8 cellular contexts compared by ENCODE assay signal in genomic region chr1:93850687-93851326, GRCh38. TPM values are rescaled to one million over a fixed set of nuclear protein-coding genes. Genes with fewer than 3 reads are reported as not detected.
DNase-seq lines count a peak whose midpoint lies in the region; ATAC-seq and TF ChIP-seq lines count a peak whose summit lies in the region.
"Not testable (repeated sequence)": the region's sequence is repeated elsewhere in the genome, so short reads cannot be mapped to it uniquely, and the experiment has no call there.

No MANE protein-coding gene starts in this region.

- H3K9me3 Mint-ChIP-seq in GM23338 (peaks cover 35% of the 10 kb centered on the region), WTC11 (peaks cover 30% of the 10 kb centered on the region)

- H3K27ac ChIP-seq in AG04450 (ENCODE audit: low read depth, low read length); GM23338 (ENCODE audit: low read depth): not testable (repeated sequence)

- CTCF ChIA-PET in AG04450 (lab: Charles Lee) (interaction anchor here (1.0 to 2.9 kb wide), 6 partner anchors 217 to 547 kb away, joined by 3 to 11 read pairs (median 9); no protein-coding TSS in a partner anchor), WTC11 (lab: Charles Lee) (interaction anchor here (0.8 to 1.9 kb wide), 5 partner anchors 30 to 546 kb away, joined by 3 to 17 read pairs (median 4); no protein-coding TSS in a partner anchor)

- H3K4me3 ChIP-seq in AG04450 (ENCODE audit: low read depth, low read length); GM23338; fibroblast of the aortic adventitia (ENCODE audit: low read depth, low read length): not testable (repeated sequence)

- H3K79me2 ChIP-seq in GM23338 (replicated peaks; ENCODE audit: insufficient read depth): not testable (repeated sequence)

- H3F3A ChIP-seq in GM23338 (replicated peaks; ENCODE audit: low read depth): not testable (repeated sequence)

- H3K27me3 ChIP-seq in AG04450 (ENCODE audit: control insufficient read depth, insufficient read depth, low read length); GM23338 (ENCODE audit: insufficient read depth): not testable (repeated sequence)

- H3K27me3 Mint-ChIP-seq in GM23338 (ENCODE audit: insufficient read depth, low read depth, poor library complexity): peaks cover 17% of the 10 kb centered on the region
- H3K27me3 Mint-ChIP-seq in WTC11 (ENCODE audit: low read depth): not testable (repeated sequence)

- H2AFZ ChIP-seq in GM23338: not testable (repeated sequence)

- H3K4me1 ChIP-seq in GM23338 (ENCODE audit: insufficient read depth): not testable (repeated sequence)

- not testable (repeated sequence) for H3K9me3 ChIP-seq in AG04450 (ENCODE audit: control insufficient read depth, insufficient read depth, low read length)

- POLR2A ChIA-PET in AG04450 (lab: Yijun Ruan, JAX): interaction anchor here (0.6 kb wide), 1 partner anchor 214 kb away, joined by 3 read pairs; no protein-coding TSS in a partner anchor
- POLR2A ChIA-PET in WTC11 (lab: Charles Lee): not testable (repeated sequence)

- not testable (repeated sequence) for H3K9me2 ChIP-seq in GM23338 (ENCODE audit: insufficient read depth)

- peaks cover 22% of the 10 kb centered on the region for H3K36me3 Mint-ChIP-seq in GM23338 (ENCODE audit: low read depth)
- H3K36me3 Mint-ChIP-seq in WTC11: peaks cover 23% of the 10 kb centered on the region

- not testable (repeated sequence) for DNase-seq in AG04450 (ENCODE audit: low read depth, low spot score)
- DNase-seq in GM23338 (ENCODE audit: low spot score): peak; percentile 80
- peak; percentile 74 to 75 for DNase-seq in NCI-H526 (lab: John Stamatoyannopoulos, UW)
- peak; percentile 84 for DNase-seq in WTC11 (ENCODE audit: low spot score)
- peak; percentile 17 for DNase-seq in activated naive CD8-positive, alpha-beta T cell treated with anti-CD3 and anti-CD28 coated beads, Interleukin-2, amount 50 U/mL, for 16 hours (ENCODE audit: low read depth, low spot score)
- DNase-seq in fibroblast of the aortic adventitia (ENCODE audit: low read depth): peak; percentile 65
- DNase-seq in mucosa of gallbladder (ENCODE audit: low spot score): peak; percentile 70
- DNase-seq in stimulated activated CD4-positive, alpha-beta T cell treated with anti-CD3 and anti-CD28 coated beads, Interleukin-2, amount 100 ng/mL, for 4 hours (ENCODE audit: low read depth): peak; percentile 27

- H4K20me1 ChIP-seq in GM23338 (replicated peaks; ENCODE audit: insufficient read depth): not testable (repeated sequence)

- not testable (repeated sequence) for ATAC-seq in GM23338, WTC11

- H3K4me2 ChIP-seq in GM23338: not testable (repeated sequence)

- H3K4me1 Mint-ChIP-seq in GM23338, WTC11: not testable (repeated sequence)

- H3K36me3 ChIP-seq in GM23338 (ENCODE audit: insufficient read depth): not testable (repeated sequence)

- H3K27ac Mint-ChIP-seq in GM23338, WTC11: not testable (repeated sequence)

- H3K4me3 Mint-ChIP-seq in GM23338, WTC11: not testable (repeated sequence)

- peak; percentile 62 for TF ChIP-seq CTCF in AG04450 (IDR thresholded peaks at IDR 0.05; ENCODE audit: low read depth, low read length)
- peak; percentile 68 to 69 for TF ChIP-seq CTCF in GM23338 (conservative IDR thresholded peaks at IDR 0.05; ENCODE audit: low read depth in 2 of 2)
- peak; percentile 64 for TF ChIP-seq CTCF in WTC11 (IDR thresholded peaks at IDR 0.05)
- peak; percentile 53 for TF ChIP-seq CTCF in fibroblast of the aortic adventitia (IDR thresholded peaks at IDR 0.05; ENCODE audit: insufficient read depth, low read length)

TF ChIP-seq in GM23338, 12 proteins besides CTCF, POLR2A, EP300 and RAD21:
- TF ChIP-seq, protein P1, sequence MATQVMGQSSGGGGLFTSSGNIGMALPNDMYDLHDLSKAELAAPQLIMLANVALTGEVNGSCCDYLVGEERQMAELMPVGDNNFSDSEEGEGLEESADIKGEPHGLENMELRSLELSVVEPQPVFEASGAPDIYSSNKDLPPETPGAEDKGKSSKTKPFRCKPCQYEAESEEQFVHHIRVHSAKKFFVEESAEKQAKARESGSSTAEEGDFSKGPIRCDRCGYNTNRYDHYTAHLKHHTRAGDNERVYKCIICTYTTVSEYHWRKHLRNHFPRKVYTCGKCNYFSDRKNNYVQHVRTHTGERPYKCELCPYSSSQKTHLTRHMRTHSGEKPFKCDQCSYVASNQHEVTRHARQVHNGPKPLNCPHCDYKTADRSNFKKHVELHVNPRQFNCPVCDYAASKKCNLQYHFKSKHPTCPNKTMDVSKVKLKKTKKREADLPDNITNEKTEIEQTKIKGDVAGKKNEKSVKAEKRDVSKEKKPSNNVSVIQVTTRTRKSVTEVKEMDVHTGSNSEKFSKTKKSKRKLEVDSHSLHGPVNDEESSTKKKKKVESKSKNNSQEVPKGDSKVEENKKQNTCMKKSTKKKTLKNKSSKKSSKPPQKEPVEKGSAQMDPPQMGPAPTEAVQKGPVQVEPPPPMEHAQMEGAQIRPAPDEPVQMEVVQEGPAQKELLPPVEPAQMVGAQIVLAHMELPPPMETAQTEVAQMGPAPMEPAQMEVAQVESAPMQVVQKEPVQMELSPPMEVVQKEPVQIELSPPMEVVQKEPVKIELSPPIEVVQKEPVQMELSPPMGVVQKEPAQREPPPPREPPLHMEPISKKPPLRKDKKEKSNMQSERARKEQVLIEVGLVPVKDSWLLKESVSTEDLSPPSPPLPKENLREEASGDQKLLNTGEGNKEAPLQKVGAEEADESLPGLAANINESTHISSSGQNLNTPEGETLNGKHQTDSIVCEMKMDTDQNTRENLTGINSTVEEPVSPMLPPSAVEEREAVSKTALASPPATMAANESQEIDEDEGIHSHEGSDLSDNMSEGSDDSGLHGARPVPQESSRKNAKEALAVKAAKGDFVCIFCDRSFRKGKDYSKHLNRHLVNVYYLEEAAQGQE (IDR thresholded peaks at IDR 0.05; ENCODE audit: unreplicated experiment): peak; percentile 45

RNA-seq across cellular contexts. Expression of gene DNTTIP2, which starts 28.2 kb away (rescaled TPM):
- polyA plus RNA-seq in AG04450 (2011; rRNA removed) (27.4 and 31.6 TPM in 2 replicates), GM23338 (2016; fragmentation: Nextera tagmentation; extraction: Ambion mirVana) (80.2 and 91.3 TPM in 2 replicates)
- polyA minus RNA-seq in AG04450 (2011; rRNA and poly(A)+ RNA removed): 12.1 and 27.0 TPM in 2 replicates
- 48.1 and 55.5 TPM in 2 replicates for total RNA-seq in GM23338 (2014; rRNA removed; shearing (Covaris generic))
- total RNA-seq in WTC11 (2021) (56.4 to 61.5 TPM (median 61.0 TPM) in 3 replicates), fibroblast of the aortic adventitia (ENCODE audit: low replicate concordance) (39.0 and 40.2 TPM in 2 replicates), mucosa of gallbladder (32.7 TPM)

RNA-seq across cellular contexts. Expression of gene GCLM, which starts 58.4 kb away (rescaled TPM):
- polyA plus RNA-seq in AG04450 (2011; rRNA removed) (45.1 and 58.6 TPM in 2 replicates), GM23338 (2016; fragmentation: Nextera tagmentation; extraction: Ambion mirVana) (10.0 and 10.4 TPM in 2 replicates)
- 23.7 and 38.8 TPM in 2 replicates for polyA minus RNA-seq in AG04450 (2011; rRNA and poly(A)+ RNA removed)
- total RNA-seq in GM23338 (2014; rRNA removed; shearing (Covaris generic)): 11.7 and 12.8 TPM in 2 replicates
- total RNA-seq in WTC11 (2021) (10.8 to 14.1 TPM (median 11.5 TPM) in 3 replicates), fibroblast of the aortic adventitia (ENCODE audit: low replicate concordance) (13.2 and 35.2 TPM in 2 replicates), mucosa of gallbladder (41.7 TPM)
